25 cellular contexts compared by ENCODE assay signal in genomic region chr22:45925811-45926351, GRCh38. TPM values are rescaled to one million over a fixed set of nuclear protein-coding genes. Genes with fewer than 3 reads are reported as not detected.
DNase-seq lines count a peak whose midpoint lies in the region; ATAC-seq and TF ChIP-seq lines count a peak whose summit lies in the region.
"Had no signal": no experiment of that assay in that cellular context is flagged by ENCODE, and none has a peak within 500 bp of the region (broad histone marks: within the 10 kb centered on the region; RNA-seq: fewer than 3 reads in every experiment).

No MANE protein-coding gene starts in this region.

- intact Hi-C loops in Right ventricle myocardium superior (cut with DNase I), result no loop called here

- CTCF ChIA-PET in RWPE1 (lab: Yijun Ruan, JAX), result interaction anchor here (0.6 kb wide), 1 partner anchor 126 kb away, joined by 3 read pairs; no protein-coding TSS in a partner anchor

- peak; percentile 88 for DNase-seq in 8988T
- peak; percentile 60 for DNase-seq in EL
- DNase-seq in RWPE1 (ENCODE audit: low spot score), result peak; percentile 36
- peak; percentile 93 for DNase-seq in glomerular visceral epithelial cell (ENCODE audit: extremely low spot score)
- DNase-seq in NCI-H187 treated with DMSO at 0.1 percent for 48 hours (lab: John Stamatoyannopoulos, UW), result no peak
- no peak for DNase-seq in NCI-H2171 treated with DMSO at 0.1 percent for 48 hours (lab: John Stamatoyannopoulos, UW)
- no peak for DNase-seq in GF-D8 (lab: John Stamatoyannopoulos, UW)
- DNase-seq in Right ventricle myocardium superior, result no peak
- DNase-seq: activated CD4-positive, alpha-beta T cell treated with anti-CD3 and anti-CD28 coated beads for 36 hours; activated CD8-positive, alpha-beta T cell treated with anti-CD3 and anti-CD28 coated beads, Interleukin-2, amount 10 ng/mL, durations not matched to agents 7 days and 5 days; aorta; central memory CD4-positive, alpha-beta T cell; COR-L47; dermis blood vessel endothelial cell; GOT3; midbrain; naive thymus-derived CD4-positive, alpha-beta T cell; NCI-H1092 treated with DMSO at 0.1 percent for 48 hours; NCI-H187; NCI-H748 treated with DMSO at 0.1 percent for 48 hours; occipital lobe; psoas muscle; stomach; tibial artery had no signal

- ATAC-seq in Right ventricle myocardium superior (ENCODE audit: poor library complexity), result no peak
- ATAC-seq: activated CD4-positive, alpha-beta T cell treated with anti-CD3 and anti-CD28 coated beads for 36 hours; activated CD8-positive, alpha-beta T cell treated with anti-CD3 and anti-CD28 coated beads, Interleukin-2, amount 10 ng/mL, durations not matched to agents 7 days and 5 days; naive thymus-derived CD4-positive, alpha-beta T cell; psoas muscle had no signal

- H3K27ac ChIP-seq in RWPE1, result peak overlapping the region; percentile 80
- H3K27ac ChIP-seq: psoas muscle, stomach, tibial artery had no signal

- TF ChIP-seq CTCF in RWPE1 (conservative IDR thresholded peaks at IDR 0.05; ENCODE audit: low read depth), result no peak

- POLR2A ChIA-PET in RWPE1 (lab: Yijun Ruan, JAX; ENCODE audit: low non-redundant PET), result no interaction called here

RNA-seq across cellular contexts. Expression of gene WNT7B, which starts 51.1 kb away (rescaled TPM):
- total RNA-seq in Right ventricle myocardium superior, result not detected
- total RNA-seq: activated CD4-positive, alpha-beta T cell treated with anti-CD3 and anti-CD28 coated beads for 36 hours; activated CD8-positive, alpha-beta T cell treated with anti-CD3 and anti-CD28 coated beads, Interleukin-2, amount 10 ng/mL, durations not matched to agents 7 days and 5 days; aorta; dermis blood vessel endothelial cell; naive thymus-derived CD4-positive, alpha-beta T cell; psoas muscle; skeletal muscle tissue; stomach had no signal

Comparison
In these comparisons a context has a peak if more than half of its experiments do, and no peak if none do; other contexts are left out.
1. DNase-seq: peak in 8988T (single experiment), EL (single experiment), RWPE1 (single experiment) and glomerular visceral epithelial cell (single experiment); none in NCI-H187 treated with DMSO at 0.1 percent for 48 hours (single experiment), NCI-H2171 treated with DMSO at 0.1 percent for 48 hours (single experiment), GF-D8 (single experiment) and Right ventricle myocardium superior (single experiment).